26 cellular contexts compared by ENCODE assay signal in genomic region chr5:148645527-148645926, GRCh38. TPM values are rescaled to one million over a fixed set of nuclear protein-coding genes. Genes with fewer than 3 reads are reported as not detected.
"Had no signal": no experiment of that assay in that cellular context is flagged by ENCODE, and none has a peak within 500 bp of the region (broad histone marks: within the 10 kb centered on the region; RNA-seq: fewer than 3 reads in every experiment).

No MANE protein-coding gene starts in this region.

- H3K36me3 ChIP-seq: MG63 had no signal

- H3K4me2 ChIP-seq: SK-N-SH had no signal

- DNase-seq: KBM-7, NCI-H1092 treated with DMSO at 0.1 percent for 48 hours, NCI-H1417, NCI-H1436 treated with DMSO at 0.1 percent for 48 hours, NCI-H1694, NCI-H187 treated with DMSO at 0.1 percent for 48 hours, NCI-H2029 treated with DMSO at 0.1 percent for 48 hours, NCI-H2171 treated with DMSO at 0.1 percent for 48 hours, NCI-H345, NCI-H446 treated with DMSO at 0.1 percent for 48 hours, NCI-H510A treated with DMSO at 0.1 percent for 48 hours, NCI-H526, NCI-H82, PC-3, SHP77, SK-N-SH, SW 1271, T-cell had no signal

- H3K9me2 ChIP-seq: SK-N-SH had no signal

- H3K9me3 ChIP-seq: MG63, SK-N-SH had no signal

- H3K27ac ChIP-seq: HL-60, RWPE1 had no signal

- H3K4me3 ChIP-seq: MG63 had no signal

- H3K9ac ChIP-seq: SK-N-SH had no signal

- ATAC-seq: Panc1, PC-3, T-cell had no signal

- FAIRE-seq: HTR-8/SVneo had no signal

RNA-seq across cellular contexts. Expression of gene HTR4, which starts 8.8 kb away (rescaled TPM):
- total RNA-seq: LHCN-M2, PC-3, SK-MEL-5, T-cell had no signal
- polyA plus RNA-seq: IgD-negative memory B cell, SK-N-SH had no signal
